ENCODE assay signal across 1 cellular context in genomic region chr16:82681592-82681991, GRCh38.
TF ChIP-seq lines count a peak whose summit lies in the region.

No MANE protein-coding gene starts in this region.

TF ChIP-seq in HepG2, 621 proteins besides CTCF, POLR2A, EP300 and RAD21 (continued from another document):
- TF ChIP-seq RERE (CRISPR knock-in tag; IDR thresholded peaks at IDR 0.05; ENCODE audit: low read depth) (no peak), ZNF143 (CRISPR knock-in tag; IDR thresholded peaks at IDR 0.05) (no peak), HNF4G (IDR thresholded peaks at IDR 0.05; ENCODE audit: borderline replicate concordance, low read depth, low read length) (no peak), HNF4G (CRISPR knock-in tag; IDR thresholded peaks at IDR 0.05; ENCODE audit: borderline replicate concordance, low read depth) (no peak), ZNF557 (CRISPR knock-in tag; IDR thresholded peaks at IDR 0.05) (no peak), FOXA1 (IDR thresholded peaks at IDR 0.05) (no peak), FOXA1 (CRISPR knock-in tag; IDR thresholded peaks at IDR 0.05) (peak; percentile 46), ZKSCAN1 (IDR thresholded peaks at IDR 0.05; ENCODE audit: low read length) (no peak), ZFP41 (CRISPR knock-in tag; IDR thresholded peaks at IDR 0.05; ENCODE audit: borderline replicate concordance) (no peak), ZMAT3 (CRISPR knock-in tag; conservative IDR thresholded peaks at IDR 0.05) (no peak), ZNF574 (CRISPR knock-in tag; IDR thresholded peaks at IDR 0.05) (no peak), ZNF616 (CRISPR knock-in tag; IDR thresholded peaks at IDR 0.05; ENCODE audit: low read depth) (no peak), AKAP8 (CRISPR knock-in tag; IDR thresholded peaks at IDR 0.05) (no peak), MAF1 (CRISPR knock-in tag; IDR thresholded peaks at IDR 0.05; ENCODE audit: borderline replicate concordance) (no peak), ZNF274 (CRISPR knock-in tag; IDR thresholded peaks at IDR 0.05) (no peak), FOXA3 (CRISPR knock-in tag; IDR thresholded peaks at IDR 0.05) (0 out of 2 replicates have a peak, but pooled peaks have one; percentile 27), RBAK (CRISPR knock-in tag; IDR thresholded peaks at IDR 0.05) (no peak), NFYC (CRISPR knock-in tag; IDR thresholded peaks at IDR 0.05) (no peak), STAG1 (CRISPR knock-in tag; IDR thresholded peaks at IDR 0.05) (no peak), ZNF124 (CRISPR knock-in tag; IDR thresholded peaks at IDR 0.05) (no peak), GATAD1 (CRISPR knock-in tag; IDR thresholded peaks at IDR 0.05) (no peak), ATF4 (CRISPR knock-in tag; IDR thresholded peaks at IDR 0.05) (no peak), TOE1 (CRISPR knock-in tag; IDR thresholded peaks at IDR 0.05) (no peak)
TF ChIP-seq in HepG2: peak in this region for 3.
